ENCODE assay signal across 9 cellular contexts in genomic region chr16:86604436-86605220, GRCh38. TPM values are rescaled to one million over a fixed set of nuclear protein-coding genes. Genes with fewer than 3 reads are reported as not detected.
A peak's percentile ranks its signal among the peaks of the same experiment; 100 is the strongest.
DNase-seq lines count a peak whose midpoint lies in the region; TF ChIP-seq lines count a peak whose summit lies in the region.
"Had no signal": no experiment of that assay in that cellular context is flagged by ENCODE, and none has a peak within 500 bp of the region (broad histone marks: within the 10 kb centered on the region; RNA-seq: fewer than 3 reads in every experiment).

No MANE protein-coding gene starts in this region.

- DNase-seq in GM12865 (ENCODE audit: low read depth) (peak; percentile 33), NAMALWA (ENCODE audit: low spot score) (peak; percentile 46), Calu3 (no peak), AG08395 (ENCODE audit: low spot score) (no peak), NCI-H2196 (lab: John Stamatoyannopoulos, UW; ENCODE audit: unreplicated experiment) (no peak), OCI-M2 (lab: John Stamatoyannopoulos, UW; ENCODE audit: unreplicated experiment) (no peak)
- peak; percentile 39 for DNase-seq in activated naive CD4-positive, alpha-beta T cell treated with anti-CD3 and anti-CD28 coated beads for 36 hours
- DNase-seq in stimulated activated CD4-positive, alpha-beta T cell treated with anti-CD3 and anti-CD28 coated beads, Interleukin-15, amount 100 ng/mL, for 24 hours = peak; percentile 49
- DNase-seq: left lung had no signal

- no TSS peak for BruUV-seq in Calu3 (replicated peaks; lab: Mats Ljungman, UMichigan)

- no peaks in the 10 kb centered on the region for H3K36me3 Mint-ChIP-seq in activated naive CD4-positive, alpha-beta T cell treated with anti-CD3 and anti-CD28 coated beads for 36 hours (ENCODE audit: low read depth)
- H3K36me3 Mint-ChIP-seq in Calu3 (ENCODE audit: insufficient read depth, unreplicated experiment) = no peaks in the 10 kb centered on the region

- peaks cover 9% of the 10 kb centered on the region for H3K4me1 Mint-ChIP-seq in activated naive CD4-positive, alpha-beta T cell treated with anti-CD3 and anti-CD28 coated beads for 36 hours (ENCODE audit: low read depth)
- peaks cover 7% of the 10 kb centered on the region for H3K4me1 Mint-ChIP-seq in Calu3 (ENCODE audit: low read depth, unreplicated experiment)

- no peak overlapping the region for H3K27ac Mint-ChIP-seq in activated naive CD4-positive, alpha-beta T cell treated with anti-CD3 and anti-CD28 coated beads for 36 hours
- no peak overlapping the region for H3K27ac Mint-ChIP-seq in Calu3 (ENCODE audit: unreplicated experiment)

- H3K27me3 Mint-ChIP-seq in activated naive CD4-positive, alpha-beta T cell treated with anti-CD3 and anti-CD28 coated beads for 36 hours (ENCODE audit: low read depth) = peaks cover 14% of the 10 kb centered on the region
- H3K27me3 Mint-ChIP-seq in Calu3 (ENCODE audit: unreplicated experiment) = peaks cover 14% of the 10 kb centered on the region

- H3K4me3 ChIP-seq in GM12865 (ENCODE audit: low read depth, low read length) = peak overlapping the region; percentile 59

- intact Hi-C loops in activated naive CD4-positive, alpha-beta T cell treated with anti-CD3 and anti-CD28 coated beads for 36 hours (cut with micrococcal nuclease) = no loop called here
- intact Hi-C loops in Calu3 (cut with micrococcal nuclease; ENCODE audit: unreplicated experiment) = no loop called here

- CTCF ChIA-PET in activated naive CD4-positive, alpha-beta T cell treated with anti-CD3 and anti-CD28 coated beads for 36 hours (lab: Charles Lee) = interaction anchor here (0.7 kb wide), 1 partner anchor 35 kb away, joined by 3 read pairs; no protein-coding TSS in a partner anchor
- CTCF ChIA-PET in Calu3 (lab: Charles Lee) = interaction anchor here (1.1 kb wide), 1 partner anchor 40 kb away, joined by 4 read pairs; no protein-coding TSS in a partner anchor

- peak overlapping the region; percentile 68 for H3K4me3 Mint-ChIP-seq in activated naive CD4-positive, alpha-beta T cell treated with anti-CD3 and anti-CD28 coated beads for 36 hours
- no peak overlapping the region for H3K4me3 Mint-ChIP-seq in Calu3 (ENCODE audit: low read depth, unreplicated experiment)

- TF ChIP-seq CTCF in GM12865 (IDR thresholded peaks at IDR 0.05; ENCODE audit: insufficient read depth, low read depth, low read length, missing control alignments) = no peak
- TF ChIP-seq CTCF in Calu3 (IDR thresholded peaks at IDR 0.05; ENCODE audit: unreplicated experiment) = no peak

- no peaks in the 10 kb centered on the region for H3K9me3 Mint-ChIP-seq in activated naive CD4-positive, alpha-beta T cell treated with anti-CD3 and anti-CD28 coated beads for 36 hours
- H3K9me3 Mint-ChIP-seq in Calu3 (ENCODE audit: low read depth, unreplicated experiment) = peaks cover 7% of the 10 kb centered on the region

RNA-seq across cellular contexts. Expression of gene FOXL1, which starts 26.3 kb away (rescaled TPM):
- not detected for total RNA-seq in activated naive CD4-positive, alpha-beta T cell treated with anti-CD3 and anti-CD28 coated beads for 36 hours
- 13.3 and 14.5 TPM in 2 replicates for total RNA-seq in Calu3 (2022)

RNA-seq across cellular contexts. Expression of gene FOXC2, which starts 38.0 kb away (rescaled TPM):
- total RNA-seq in activated naive CD4-positive, alpha-beta T cell treated with anti-CD3 and anti-CD28 coated beads for 36 hours = not detected
- total RNA-seq in Calu3 (2022) = 8.7 and 10.9 TPM in 2 replicates

RNA-seq across cellular contexts. Expression of gene MTHFSD, which starts 49.6 kb away (rescaled TPM):
- total RNA-seq in activated naive CD4-positive, alpha-beta T cell treated with anti-CD3 and anti-CD28 coated beads for 36 hours = 10 to 100 TPM; 21.9 to 24.1 TPM
- 47.8 and 48.9 TPM in 2 replicates for total RNA-seq in Calu3 (2022)

Comparison
In these comparisons a context has a peak if more than half of its experiments do, and no peak if none do; other contexts are left out.
1. DNase-seq: peak in GM12865 (single experiment), NAMALWA (single experiment), activated naive CD4-positive, alpha-beta T cell treated with anti-CD3 and anti-CD28 coated beads for 36 hours (single experiment) and stimulated activated CD4-positive, alpha-beta T cell treated with anti-CD3 and anti-CD28 coated beads, Interleukin-15, amount 100 ng/mL, for 24 hours (single experiment); none in Calu3 (single experiment), AG08395 (single experiment), NCI-H2196 (single experiment) and OCI-M2 (single experiment).
2. RNA of gene FOXL1, which starts 26.3 kb away (total RNA-seq): 13.3 to 14.5 TPM in Calu3; not detected in activated naive CD4-positive, alpha-beta T cell treated with anti-CD3 and anti-CD28 coated beads for 36 hours; every median in the first group is over 10 times any median in the second.